Comparison of ENCODE assay signal across 2 cellular contexts in the genomic region with DNA sequence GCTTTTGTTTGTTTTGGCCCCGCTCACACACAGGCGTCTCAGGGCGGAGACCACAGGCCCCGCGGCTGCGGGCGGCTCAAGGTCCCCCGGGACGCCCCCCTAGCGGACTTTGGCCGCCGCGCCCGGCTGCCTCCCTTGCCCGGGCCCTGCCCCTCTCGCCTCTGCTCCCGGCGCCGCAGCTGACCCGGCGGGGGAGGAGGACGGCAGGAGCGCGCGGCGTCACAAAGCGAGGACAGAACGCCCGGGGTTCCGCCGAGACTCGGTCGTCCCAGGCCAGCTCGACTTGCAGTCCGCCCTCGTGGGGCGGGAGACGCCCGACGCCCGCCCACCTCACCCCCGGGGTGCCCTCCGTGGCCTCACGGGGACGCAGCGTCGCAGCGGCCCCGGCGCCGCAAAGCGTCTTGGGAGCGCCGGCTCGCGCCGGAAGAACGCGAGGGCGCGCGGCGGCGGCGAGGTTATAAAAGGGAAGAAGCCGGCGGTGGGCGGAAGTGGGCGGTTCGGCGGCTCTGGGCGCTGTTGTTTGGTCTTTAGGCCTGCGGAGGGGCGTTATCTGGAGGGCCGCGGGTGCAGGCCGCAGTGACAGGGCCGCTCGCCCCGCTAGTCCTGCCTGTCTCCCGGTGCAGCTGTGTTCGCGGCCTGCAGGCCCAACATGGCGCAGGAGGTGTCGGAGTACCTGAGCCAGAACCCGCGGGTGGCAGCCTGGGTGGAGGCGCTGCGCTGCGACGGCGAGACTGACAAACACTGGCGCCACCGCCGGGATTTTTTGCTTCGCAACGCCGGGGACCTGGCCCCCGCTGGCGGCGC.
TF ChIP-seq lines count a peak whose summit lies in the region.

A gene with protein sequence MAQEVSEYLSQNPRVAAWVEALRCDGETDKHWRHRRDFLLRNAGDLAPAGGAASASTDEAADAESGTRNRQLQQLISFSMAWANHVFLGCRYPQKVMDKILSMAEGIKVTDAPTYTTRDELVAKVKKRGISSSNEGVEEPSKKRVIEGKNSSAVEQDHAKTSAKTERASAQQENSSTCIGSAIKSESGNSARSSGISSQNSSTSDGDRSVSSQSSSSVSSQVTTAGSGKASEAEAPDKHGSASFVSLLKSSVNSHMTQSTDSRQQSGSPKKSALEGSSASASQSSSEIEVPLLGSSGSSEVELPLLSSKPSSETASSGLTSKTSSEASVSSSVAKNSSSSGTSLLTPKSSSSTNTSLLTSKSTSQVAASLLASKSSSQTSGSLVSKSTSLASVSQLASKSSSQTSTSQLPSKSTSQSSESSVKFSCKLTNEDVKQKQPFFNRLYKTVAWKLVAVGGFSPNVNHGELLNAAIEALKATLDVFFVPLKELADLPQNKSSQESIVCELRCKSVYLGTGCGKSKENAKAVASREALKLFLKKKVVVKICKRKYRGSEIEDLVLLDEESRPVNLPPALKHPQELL (plus strand): TSS at position 488 of the 804 bp plus-strand sequence. CDS start 162 bp downstream, at position 650.

TF ChIP-seq in A549, 52 proteins besides CTCF, POLR2A, EP300 and RAD21 (continued from another document):
- TF ChIP-seq, protein P1, sequence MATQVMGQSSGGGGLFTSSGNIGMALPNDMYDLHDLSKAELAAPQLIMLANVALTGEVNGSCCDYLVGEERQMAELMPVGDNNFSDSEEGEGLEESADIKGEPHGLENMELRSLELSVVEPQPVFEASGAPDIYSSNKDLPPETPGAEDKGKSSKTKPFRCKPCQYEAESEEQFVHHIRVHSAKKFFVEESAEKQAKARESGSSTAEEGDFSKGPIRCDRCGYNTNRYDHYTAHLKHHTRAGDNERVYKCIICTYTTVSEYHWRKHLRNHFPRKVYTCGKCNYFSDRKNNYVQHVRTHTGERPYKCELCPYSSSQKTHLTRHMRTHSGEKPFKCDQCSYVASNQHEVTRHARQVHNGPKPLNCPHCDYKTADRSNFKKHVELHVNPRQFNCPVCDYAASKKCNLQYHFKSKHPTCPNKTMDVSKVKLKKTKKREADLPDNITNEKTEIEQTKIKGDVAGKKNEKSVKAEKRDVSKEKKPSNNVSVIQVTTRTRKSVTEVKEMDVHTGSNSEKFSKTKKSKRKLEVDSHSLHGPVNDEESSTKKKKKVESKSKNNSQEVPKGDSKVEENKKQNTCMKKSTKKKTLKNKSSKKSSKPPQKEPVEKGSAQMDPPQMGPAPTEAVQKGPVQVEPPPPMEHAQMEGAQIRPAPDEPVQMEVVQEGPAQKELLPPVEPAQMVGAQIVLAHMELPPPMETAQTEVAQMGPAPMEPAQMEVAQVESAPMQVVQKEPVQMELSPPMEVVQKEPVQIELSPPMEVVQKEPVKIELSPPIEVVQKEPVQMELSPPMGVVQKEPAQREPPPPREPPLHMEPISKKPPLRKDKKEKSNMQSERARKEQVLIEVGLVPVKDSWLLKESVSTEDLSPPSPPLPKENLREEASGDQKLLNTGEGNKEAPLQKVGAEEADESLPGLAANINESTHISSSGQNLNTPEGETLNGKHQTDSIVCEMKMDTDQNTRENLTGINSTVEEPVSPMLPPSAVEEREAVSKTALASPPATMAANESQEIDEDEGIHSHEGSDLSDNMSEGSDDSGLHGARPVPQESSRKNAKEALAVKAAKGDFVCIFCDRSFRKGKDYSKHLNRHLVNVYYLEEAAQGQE (IDR thresholded peaks at IDR 0.05) = peak; percentile 41
- no peak for TF ChIP-seq CBX8 (IDR thresholded peaks at IDR 0.05)
- TF ChIP-seq EHF (CRISPR knock-in tag; IDR thresholded peaks at IDR 0.05) = no peak
- TF ChIP-seq NPAS2 (CRISPR knock-in tag; IDR thresholded peaks at IDR 0.05; ENCODE audit: borderline replicate concordance) = no peak
- no peak for TF ChIP-seq SREBF2 (IDR thresholded peaks at IDR 0.05)
- no peak for TF ChIP-seq MAFK (IDR thresholded peaks at IDR 0.05; ENCODE audit: partially characterized antibody)
- no peak for TF ChIP-seq RCOR1 (IDR thresholded peaks at IDR 0.05; ENCODE audit: low read depth, low read length)
- TF ChIP-seq MYC (IDR thresholded peaks at IDR 0.05; ENCODE audit: borderline replicate concordance, low read length) = no peak

TF ChIP-seq in K562, 482 proteins besides CTCF, POLR2A, EP300 and RAD21 (continued from another document and continues in another):
- TF ChIP-seq MXD1 (CRISPR knock-in tag; IDR thresholded peaks at IDR 0.05; ENCODE audit: borderline replicate concordance, poor library complexity, severe bottlenecking) (no peak), ZNF561 (CRISPR knock-in tag; conservative IDR thresholded peaks at IDR 0.05) (no peak), RBM39 (optimal IDR thresholded peaks at IDR 0.05; ENCODE audit: low read depth, low read length) (no peak), SMARCA4 (IDR thresholded peaks at IDR 0.05) (no peak), THAP7 (CRISPR knock-in tag; IDR thresholded peaks at IDR 0.05) (peak; percentile 40; the same call in 1 of the 2 replicates), POU5F1 (IDR thresholded peaks at IDR 0.05; ENCODE audit: borderline replicate concordance, low read depth, low read length, partially characterized antibody) (peak; percentile 18), ZNF263 (CRISPR knock-in tag; IDR thresholded peaks at IDR 0.05; ENCODE audit: borderline replicate concordance) (peak; percentile 56; the same call in 1 of the 2 replicates), PPARD (CRISPR knock-in tag; IDR thresholded peaks at IDR 0.05) (no peak), MBD2 (IDR thresholded peaks at IDR 0.05; ENCODE audit: borderline replicate concordance, low read depth) (peak; percentile 64), KDM1A (IDR thresholded peaks at IDR 0.05) (no peak), SRSF1 (IDR thresholded peaks at IDR 0.05; ENCODE audit: low read depth, low read length) (0 out of 2 replicates have a peak, but pooled peaks have one; percentile 41), THRAP3 (IDR thresholded peaks at IDR 0.05; ENCODE audit: borderline replicate concordance) (no peak), ZNF175 (CRISPR knock-in tag; IDR thresholded peaks at IDR 0.05; ENCODE audit: low read depth) (peak; percentile 87; the same call in 1 of the 2 replicates), CEBPG (CRISPR knock-in tag; IDR thresholded peaks at IDR 0.05) (no peak), CEBPG (tag; conservative IDR thresholded peaks at IDR 0.05 in 1 of 2, IDR thresholded peaks at IDR 0.05 in 1 of 2) (no peak), ZBTB11 (CRISPR knock-in tag; IDR thresholded peaks at IDR 0.05) (peak in 1 of 3 experiments; percentile 77; a peak in 2 of 6 replicates), ZSCAN32 (CRISPR knock-in tag; IDR thresholded peaks at IDR 0.05) (no peak), E2F3 (CRISPR knock-in tag; IDR thresholded peaks at IDR 0.05) (no peak), ZNF76 (CRISPR knock-in tag; IDR thresholded peaks at IDR 0.05; ENCODE audit: borderline replicate concordance) (no peak), HMG20B (CRISPR knock-in tag; IDR thresholded peaks at IDR 0.05) (no peak), ZFPM2 (CRISPR knock-in tag; IDR thresholded peaks at IDR 0.05) (no peak), MEIS2 (IDR thresholded peaks at IDR 0.05; ENCODE audit: partially characterized antibody) (peak; percentile 15), ZC3H4 (CRISPR knock-in tag; IDR thresholded peaks at IDR 0.05; ENCODE audit: borderline replicate concordance) (no peak), ZNF24 (IDR thresholded peaks at IDR 0.05) (no peak), BRF1 (IDR thresholded peaks at IDR 0.05; ENCODE audit: borderline replicate concordance, extremely low read depth, insufficient read length) (no peak), ZNF518B (CRISPR knock-in tag; IDR thresholded peaks at IDR 0.05) (no peak)
- TF ChIP-seq, protein P2, sequence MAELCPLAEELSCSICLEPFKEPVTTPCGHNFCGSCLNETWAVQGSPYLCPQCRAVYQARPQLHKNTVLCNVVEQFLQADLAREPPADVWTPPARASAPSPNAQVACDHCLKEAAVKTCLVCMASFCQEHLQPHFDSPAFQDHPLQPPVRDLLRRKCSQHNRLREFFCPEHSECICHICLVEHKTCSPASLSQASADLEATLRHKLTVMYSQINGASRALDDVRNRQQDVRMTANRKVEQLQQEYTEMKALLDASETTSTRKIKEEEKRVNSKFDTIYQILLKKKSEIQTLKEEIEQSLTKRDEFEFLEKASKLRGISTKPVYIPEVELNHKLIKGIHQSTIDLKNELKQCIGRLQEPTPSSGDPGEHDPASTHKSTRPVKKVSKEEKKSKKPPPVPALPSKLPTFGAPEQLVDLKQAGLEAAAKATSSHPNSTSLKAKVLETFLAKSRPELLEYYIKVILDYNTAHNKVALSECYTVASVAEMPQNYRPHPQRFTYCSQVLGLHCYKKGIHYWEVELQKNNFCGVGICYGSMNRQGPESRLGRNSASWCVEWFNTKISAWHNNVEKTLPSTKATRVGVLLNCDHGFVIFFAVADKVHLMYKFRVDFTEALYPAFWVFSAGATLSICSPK (IDR thresholded peaks at IDR 0.05; ENCODE audit: borderline replicate concordance) = no peak
- TF ChIP-seq, protein P3, sequence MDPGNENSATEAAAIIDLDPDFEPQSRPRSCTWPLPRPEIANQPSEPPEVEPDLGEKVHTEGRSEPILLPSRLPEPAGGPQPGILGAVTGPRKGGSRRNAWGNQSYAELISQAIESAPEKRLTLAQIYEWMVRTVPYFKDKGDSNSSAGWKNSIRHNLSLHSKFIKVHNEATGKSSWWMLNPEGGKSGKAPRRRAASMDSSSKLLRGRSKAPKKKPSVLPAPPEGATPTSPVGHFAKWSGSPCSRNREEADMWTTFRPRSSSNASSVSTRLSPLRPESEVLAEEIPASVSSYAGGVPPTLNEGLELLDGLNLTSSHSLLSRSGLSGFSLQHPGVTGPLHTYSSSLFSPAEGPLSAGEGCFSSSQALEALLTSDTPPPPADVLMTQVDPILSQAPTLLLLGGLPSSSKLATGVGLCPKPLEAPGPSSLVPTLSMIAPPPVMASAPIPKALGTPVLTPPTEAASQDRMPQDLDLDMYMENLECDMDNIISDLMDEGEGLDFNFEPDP (CRISPR knock-in tag; IDR thresholded peaks at IDR 0.05) = no peak
- TF ChIP-seq, protein P4, sequence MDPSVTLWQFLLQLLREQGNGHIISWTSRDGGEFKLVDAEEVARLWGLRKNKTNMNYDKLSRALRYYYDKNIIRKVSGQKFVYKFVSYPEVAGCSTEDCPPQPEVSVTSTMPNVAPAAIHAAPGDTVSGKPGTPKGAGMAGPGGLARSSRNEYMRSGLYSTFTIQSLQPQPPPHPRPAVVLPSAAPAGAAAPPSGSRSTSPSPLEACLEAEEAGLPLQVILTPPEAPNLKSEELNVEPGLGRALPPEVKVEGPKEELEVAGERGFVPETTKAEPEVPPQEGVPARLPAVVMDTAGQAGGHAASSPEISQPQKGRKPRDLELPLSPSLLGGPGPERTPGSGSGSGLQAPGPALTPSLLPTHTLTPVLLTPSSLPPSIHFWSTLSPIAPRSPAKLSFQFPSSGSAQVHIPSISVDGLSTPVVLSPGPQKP (CRISPR knock-in tag; IDR thresholded peaks at IDR 0.05) = no peak
- TF ChIP-seq, protein P5, sequence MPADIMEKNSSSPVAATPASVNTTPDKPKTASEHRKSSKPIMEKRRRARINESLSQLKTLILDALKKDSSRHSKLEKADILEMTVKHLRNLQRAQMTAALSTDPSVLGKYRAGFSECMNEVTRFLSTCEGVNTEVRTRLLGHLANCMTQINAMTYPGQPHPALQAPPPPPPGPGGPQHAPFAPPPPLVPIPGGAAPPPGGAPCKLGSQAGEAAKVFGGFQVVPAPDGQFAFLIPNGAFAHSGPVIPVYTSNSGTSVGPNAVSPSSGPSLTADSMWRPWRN (IDR thresholded peaks at IDR 0.05; ENCODE audit: low read depth) = 0 out of 2 replicates have a peak, but pooled peaks have one; percentile 37
